13 cellular contexts compared by ENCODE assay signal in genomic region chr2:66171530-66171929, GRCh38.
DNase-seq lines count a peak whose midpoint lies in the region; ATAC-seq and TF ChIP-seq lines count a peak whose summit lies in the region.
"Had no signal": no experiment of that assay in that cellular context is flagged by ENCODE, and none has a peak within 500 bp of the region (broad histone marks: within the 10 kb centered on the region; RNA-seq: fewer than 3 reads in every experiment).

No MANE protein-coding gene starts in this region.

- ATAC-seq in GM18505 (IDR thresholded peaks at IDR 0.05; ENCODE audit: unreplicated experiment) = no peak
- ATAC-seq: CD8-positive, alpha-beta T cell; SK-N-SH treated with all-trans-retinoic acid at 6 μM for 48 hours had no signal

- peak overlapping the region; percentile 45 for H3K4me3 Mint-ChIP-seq in nephron progenitor cell
- H3K4me3 Mint-ChIP-seq: CD8-positive, alpha-beta T cell had no signal

- DNase-seq in DMS153 (lab: John Stamatoyannopoulos, UW) (peak; percentile 31), DMS153 treated with DMSO at 0.1 percent for 48 hours (lab: John Stamatoyannopoulos, UW; ENCODE audit: unreplicated experiment) (no peak), HEK293T (ENCODE audit: extremely low spot score) (peak; percentile 33), NCI-H82 (lab: John Stamatoyannopoulos, UW) (peak; percentile 73), nephron progenitor cell (peak; percentile 15), pons (ENCODE audit: low spot score) (no peak)
- no peak for DNase-seq in activated CD4-positive, alpha-beta T cell treated with anti-CD3 and anti-CD28 coated beads for 48 hours
- DNase-seq: CD8-positive, alpha-beta T cell; NCI-H2081; NK-92 treated with Interleukin-12 subunit alpha and Interleukin-12 subunit beta, amount 100 ng/mL, for 24 hours; SHP77 treated with DMSO at 0.1 percent for 48 hours had no signal

- no peaks in the 10 kb centered on the region for H3K27me3 Mint-ChIP-seq in nephron progenitor cell (ENCODE audit: low read depth, poor library complexity)

- CTCF ChIA-PET in HEK293T (lab: Yijun Ruan, JAX) = interaction anchor here (1.2 kb wide), 1 partner anchor 40 kb away, joined by 3 read pairs; no protein-coding TSS in a partner anchor

- POLR2A ChIA-PET in HEK293T (lab: Yijun Ruan, JAX) = no interaction called here

- no peak for TF ChIP-seq CTCF in nephron progenitor cell (IDR thresholded peaks at IDR 0.05)

- peaks cover 18% of the 10 kb centered on the region for H3K36me3 Mint-ChIP-seq in nephron progenitor cell (ENCODE audit: low read depth)
- H3K36me3 Mint-ChIP-seq: CD8-positive, alpha-beta T cell had no signal

- peak overlapping the region; percentile 58 for H3K27ac Mint-ChIP-seq in nephron progenitor cell
- H3K27ac Mint-ChIP-seq: CD8-positive, alpha-beta T cell had no signal

- H3K9me3 Mint-ChIP-seq in nephron progenitor cell = peaks cover 23% of the 10 kb centered on the region
- H3K9me3 Mint-ChIP-seq: CD8-positive, alpha-beta T cell had no signal

- peaks cover 53% of the 10 kb centered on the region for H3K4me1 Mint-ChIP-seq in nephron progenitor cell

- TF ChIP-seq POLR2A in GM18505 (IDR thresholded peaks at IDR 0.05; ENCODE audit: borderline replicate concordance, extremely low read depth, insufficient read depth, insufficient read length) = no peak

TF ChIP-seq in HEK293T, 16 proteins besides CTCF, POLR2A, EP300 and RAD21:
- TF ChIP-seq LEF1 (IDR thresholded peaks at IDR 0.05; ENCODE audit: borderline replicate concordance) = no peak
- TF ChIP-seq SP1 (IDR thresholded peaks at IDR 0.05) = no peak
- 0 out of 2 replicates have a peak, but pooled peaks have one; percentile 38 for TF ChIP-seq CTBP1 (IDR thresholded peaks at IDR 0.05; ENCODE audit: borderline replicate concordance)
- no peak for TF ChIP-seq FOXK2 (IDR thresholded peaks at IDR 0.05)
- no peak for TF ChIP-seq NFRKB (IDR thresholded peaks at IDR 0.05)
- TF ChIP-seq SUZ12 (IDR thresholded peaks at IDR 0.05) = no peak
- no peak for TF ChIP-seq TARDBP (IDR thresholded peaks at IDR 0.05)
TF ChIP-seq in HEK293T: peak in this region for 1.

Comparison
In these comparisons a context has a peak if more than half of its experiments do, and no peak if none do; other contexts are left out.
1. DNase-seq: peak in DMS153 (single experiment), HEK293T (single experiment), NCI-H82 (single experiment) and nephron progenitor cell (single experiment); none in DMS153 treated with DMSO at 0.1 percent for 48 hours (single experiment), activated CD4-positive, alpha-beta T cell treated with anti-CD3 and anti-CD28 coated beads for 48 hours (single experiment) and pons (single experiment).